ENCODE assay signal across 21 cellular contexts in genomic region chr2:223532161-223532560, GRCh38.
DNase-seq lines count a peak whose midpoint lies in the region; ATAC-seq and TF ChIP-seq lines count a peak whose summit lies in the region.
"Had no signal": no experiment of that assay in that cellular context is flagged by ENCODE, and none has a peak within 500 bp of the region (broad histone marks: within the 10 kb centered on the region; RNA-seq: fewer than 3 reads in every experiment).

No MANE protein-coding gene starts in this region.

- no peak overlapping the region for H2BK15ac ChIP-seq in IMR-90 (ENCODE audit: low read depth, low read length)

- ATAC-seq in IMR-90 (ENCODE audit: low read depth) = peak; percentile 29; the same call in 1 of the 2 replicates
- ATAC-seq in activated naive CD8-positive, alpha-beta T cell treated with anti-CD3 and anti-CD28 coated beads, Interleukin-2, amount 50 U/mL, for 24 hours = no peak
- ATAC-seq in CD4-positive, alpha-beta T cell (ENCODE audit: poor library complexity) = no peak
- ATAC-seq: GM12878, GM23338, Right ventricle myocardium inferior had no signal

- BruUV-seq in IMR-90 (replicated peaks; lab: Mats Ljungman, UMichigan) = no TSS peak

- no peak overlapping the region for H3K18ac ChIP-seq in IMR-90 (ENCODE audit: low read depth, low read length)

- H3K56ac ChIP-seq in IMR-90 (ENCODE audit: extremely low read depth, insufficient read depth, low read length) = no peak overlapping the region

- no peak overlapping the region for H3K27ac ChIP-seq in IMR-90 (ENCODE audit: insufficient read depth, low read length)
- H3K27ac ChIP-seq in brain microvascular endothelial cell = peak overlapping the region; percentile 2
- H3K27ac ChIP-seq in CD4-positive, alpha-beta T cell (ENCODE audit: low read depth, low read length) = no peak overlapping the region
- H3K27ac ChIP-seq: SJSA1 had no signal

- H2BK5ac ChIP-seq in IMR-90 (ENCODE audit: low read depth, low read length, poor library complexity, severe bottlenecking) = no peak overlapping the region

- no peaks in the 10 kb centered on the region for H3K79me1 ChIP-seq in IMR-90 (ENCODE audit: low read depth in 1 of 2, low read length in 2 of 2)

- no peak overlapping the region for H2AK9ac ChIP-seq in IMR-90 (replicated peaks; ENCODE audit: low read depth, low read length, poor library complexity)

- H3K4me3 Mint-ChIP-seq in activated naive CD8-positive, alpha-beta T cell treated with anti-CD3 and anti-CD28 coated beads, Interleukin-2, amount 50 U/mL, for 24 hours = no peak overlapping the region
- no peak overlapping the region for H3K4me3 Mint-ChIP-seq in CD4-positive, alpha-beta T cell
- H3K4me3 Mint-ChIP-seq: B cell, GM23338 had no signal

- H3K23ac ChIP-seq in IMR-90 (ENCODE audit: low read depth, low read length) = no peak overlapping the region

- H3K36me3 ChIP-seq in IMR-90 (ENCODE audit: control insufficient read depth, insufficient read depth, low read length) (no peaks in the 10 kb centered on the region), brain microvascular endothelial cell (replicated peaks) (no peaks in the 10 kb centered on the region)
- H3K36me3 ChIP-seq: HAP-1, MG63, SJSA1 had no signal

- H3K9me1 ChIP-seq in IMR-90 (ENCODE audit: insufficient read depth, low read length) = no peaks in the 10 kb centered on the region

- H3K9me3 Mint-ChIP-seq in activated naive CD8-positive, alpha-beta T cell treated with anti-CD3 and anti-CD28 coated beads, Interleukin-2, amount 50 U/mL, for 24 hours = peaks cover 5% of the 10 kb centered on the region
- peaks cover 1% of the 10 kb centered on the region for H3K9me3 Mint-ChIP-seq in CD4-positive, alpha-beta T cell

- no peaks in the 10 kb centered on the region for H3K4me1 ChIP-seq in IMR-90 (ENCODE audit: control insufficient read depth, insufficient read depth, low read length)
- H3K4me1 ChIP-seq: HAP-1 had no signal

- POLR2A ChIA-PET in IMR-90 (lab: Charles Lee; ENCODE audit: unreplicated experiment) = no interaction called here
- POLR2A ChIA-PET in CD4-positive, alpha-beta T cell (lab: Charles Lee) = no interaction called here

- no peak overlapping the region for H2AFZ ChIP-seq in IMR-90 (replicated peaks; ENCODE audit: low read length, poor library complexity)
- H2AFZ ChIP-seq: GM23338 had no signal

- H2BK120ac ChIP-seq in IMR-90 (ENCODE audit: low read depth, low read length) = no peak overlapping the region

- no peak for TF ChIP-seq POLR2A in IMR-90 (IDR thresholded peaks at IDR 0.05; ENCODE audit: low read depth, low read length)

- H3K27me3 ChIP-seq in IMR-90 (ENCODE audit: control insufficient read depth, insufficient read depth, low read length) = peaks cover 4% of the 10 kb centered on the region
- no peaks in the 10 kb centered on the region for H3K27me3 ChIP-seq in brain microvascular endothelial cell (replicated peaks)
- no peaks in the 10 kb centered on the region for H3K27me3 ChIP-seq in CD4-positive, alpha-beta T cell (ENCODE audit: control insufficient read depth, insufficient read depth, low read length)
- H3K27me3 ChIP-seq: MG63, SJSA1 had no signal

- no peaks in the 10 kb centered on the region for H3K36me3 Mint-ChIP-seq in activated naive CD8-positive, alpha-beta T cell treated with anti-CD3 and anti-CD28 coated beads, Interleukin-2, amount 50 U/mL, for 24 hours (ENCODE audit: low read depth)
- no peaks in the 10 kb centered on the region for H3K36me3 Mint-ChIP-seq in CD4-positive, alpha-beta T cell (ENCODE audit: low read depth)

- dilution Hi-C loops in IMR-90 (cut with HindIII; ENCODE audit: low sequenced_read_pairs, unreplicated experiment) = no loop called here

- TF ChIP-seq RAD21 in IMR-90 (IDR thresholded peaks at IDR 0.05; ENCODE audit: low read length) = no peak

- no peak overlapping the region for H4K91ac ChIP-seq in IMR-90 (ENCODE audit: insufficient read depth, low read depth, low read length)

- H3K4me1 Mint-ChIP-seq in activated naive CD8-positive, alpha-beta T cell treated with anti-CD3 and anti-CD28 coated beads, Interleukin-2, amount 50 U/mL, for 24 hours = no peaks in the 10 kb centered on the region
- no peaks in the 10 kb centered on the region for H3K4me1 Mint-ChIP-seq in CD4-positive, alpha-beta T cell (ENCODE audit: low read depth)
- H3K4me1 Mint-ChIP-seq: B cell, GM23338 had no signal

- no peak overlapping the region for H2BK20ac ChIP-seq in IMR-90 (ENCODE audit: low read depth, low read length)

- H3K4me2 ChIP-seq in IMR-90 (ENCODE audit: low read depth, low read length) = no peak overlapping the region
- H3K4me2 ChIP-seq: GM23338 had no signal

- H3K14ac ChIP-seq in IMR-90 (replicated peaks; ENCODE audit: low read depth, low read length) = no peak overlapping the region

- no peak overlapping the region for H4K5ac ChIP-seq in IMR-90 (ENCODE audit: low read depth, low read length)

- DNase-seq in EH (ENCODE audit: low read depth) (peak; percentile 66), IMR-90 (peak; percentile 19), brain microvascular endothelial cell (no peak), fibroblast of villous mesenchyme (ENCODE audit: low read depth) (peak; percentile 36), T1000 (lab: John Stamatoyannopoulos, UW) (no peak), HUDEP-2 (lab: John Stamatoyannopoulos, UW; ENCODE audit: unreplicated experiment in 76 of 76) (no peak)
- DNase-seq in activated naive CD8-positive, alpha-beta T cell treated with anti-CD3 and anti-CD28 coated beads, Interleukin-2, amount 50 U/mL, for 24 hours = no peak
- no peak for DNase-seq in CD4-positive, alpha-beta T cell
- DNase-seq: Karpas-422, MG63, NCI-H1417, NCI-H1694 treated with DMSO at 0.1 percent for 48 hours, NCI-H2081 treated with DMSO at 0.1 percent for 48 hours, NCI-H2171 treated with DMSO at 0.1 percent for 48 hours, NCI-H526 had no signal

- TF ChIP-seq CTCF in IMR-90 (conservative IDR thresholded peaks at IDR 0.05; ENCODE audit: low read depth, low read length) = no peak
- no peak for TF ChIP-seq CTCF in brain microvascular endothelial cell (IDR thresholded peaks at IDR 0.05; ENCODE audit: low read depth, low read length, missing control alignments)
- no peak for TF ChIP-seq CTCF in fibroblast of villous mesenchyme (IDR thresholded peaks at IDR 0.05; ENCODE audit: insufficient read depth, low read depth, low read length)
- TF ChIP-seq CTCF in CD4-positive, alpha-beta T cell (IDR thresholded peaks at IDR 0.05) = no peak

- H4K20me1 ChIP-seq in IMR-90 (ENCODE audit: insufficient read depth, low read length) = no peaks in the 10 kb centered on the region

- H3K9me3 ChIP-seq in IMR-90 (ENCODE audit: control insufficient read depth, insufficient read depth, low read length) = no peaks in the 10 kb centered on the region
- H3K9me3 ChIP-seq in CD4-positive, alpha-beta T cell (ENCODE audit: control insufficient read depth, low read length) = no peaks in the 10 kb centered on the region
- H3K9me3 ChIP-seq: HAP-1, MG63, SJSA1 had no signal

- peaks cover 2% of the 10 kb centered on the region for H3K27me3 Mint-ChIP-seq in activated naive CD8-positive, alpha-beta T cell treated with anti-CD3 and anti-CD28 coated beads, Interleukin-2, amount 50 U/mL, for 24 hours
- no peaks in the 10 kb centered on the region for H3K27me3 Mint-ChIP-seq in CD4-positive, alpha-beta T cell

- in situ Hi-C loops in IMR-90 (cut with MboI; ENCODE audit: low sequenced_read_pairs) (no loop called here), brain microvascular endothelial cell (cut with HindIII; ENCODE audit: low pct_ligation_motif_present, low sequenced_read_pairs) (no loop called here)

- no peak overlapping the region for H2AK5ac ChIP-seq in IMR-90 (ENCODE audit: low read depth, low read length)

- no peak overlapping the region for H3K9ac ChIP-seq in IMR-90 (ENCODE audit: low read depth, low read length)

- intact Hi-C loops in IMR-90 (cut with micrococcal nuclease) = no loop called here
- intact Hi-C loops in CD4-positive, alpha-beta T cell (cut with DNase I, micrococcal nuclease) = no loop called here

- no peak overlapping the region for H3K4ac ChIP-seq in IMR-90 (ENCODE audit: low read depth, low read length)

- H3K4me3 ChIP-seq in IMR-90 (ENCODE audit: insufficient read depth, low read depth, low read length) (no peak overlapping the region), brain microvascular endothelial cell (ENCODE audit: low read depth, low read length) (no peak overlapping the region), fibroblast of villous mesenchyme (ENCODE audit: low read depth, low read length) (no peak overlapping the region)
- H3K4me3 ChIP-seq: GM12878, GM23338, HAP-1, MG63, SJSA1 had no signal

- H3K27ac Mint-ChIP-seq in activated naive CD8-positive, alpha-beta T cell treated with anti-CD3 and anti-CD28 coated beads, Interleukin-2, amount 50 U/mL, for 24 hours = no peak overlapping the region
- no peak overlapping the region for H3K27ac Mint-ChIP-seq in CD4-positive, alpha-beta T cell
- H3K27ac Mint-ChIP-seq: B cell, GM23338 had no signal

- WGBS in IMR-90 (ENCODE audit: extremely low coverage in 2 of 2, insufficient read length in 1 of 2), 2 experiments = no CpG with 5 or more reads among the region's 2 CpGs

- H4K8ac ChIP-seq in IMR-90 (ENCODE audit: low read depth in 2 of 2, low read length in 2 of 2) = no peak overlapping the region

- CTCF ChIA-PET in IMR-90 (lab: Yijun Ruan, JAX) = interaction anchor here (0.6 to 0.9 kb wide), 2 partner anchors 75 to 406 kb away, joined by 3 read pairs; no protein-coding TSS in a partner anchor
- CTCF ChIA-PET in CD4-positive, alpha-beta T cell (lab: Charles Lee) = no interaction called here

TF ChIP-seq in IMR-90, 13 proteins besides CTCF, POLR2A, EP300 and RAD21:
- 0 out of 2 replicates have a peak, but pooled peaks have one; percentile 29 for TF ChIP-seq NFE2L2 (IDR thresholded peaks at IDR 0.05; ENCODE audit: low read depth, low read length)
- no peak for TF ChIP-seq MAZ (IDR thresholded peaks at IDR 0.05; ENCODE audit: borderline replicate concordance, low read depth, low read length)
TF ChIP-seq in IMR-90: peak in this region for 1.

Comparison
In these comparisons a context has a peak if more than half of its experiments do, and no peak if none do; other contexts are left out.
1. DNase-seq: peak in EH (single experiment), IMR-90 (single experiment) and fibroblast of villous mesenchyme (single experiment); none in brain microvascular endothelial cell (single experiment), activated naive CD8-positive, alpha-beta T cell treated with anti-CD3 and anti-CD28 coated beads, Interleukin-2, amount 50 U/mL, for 24 hours (single experiment), CD4-positive, alpha-beta T cell (0 of 10), T1000 (single experiment) and HUDEP-2 (0 of 76).